In the genomic region with DNA sequence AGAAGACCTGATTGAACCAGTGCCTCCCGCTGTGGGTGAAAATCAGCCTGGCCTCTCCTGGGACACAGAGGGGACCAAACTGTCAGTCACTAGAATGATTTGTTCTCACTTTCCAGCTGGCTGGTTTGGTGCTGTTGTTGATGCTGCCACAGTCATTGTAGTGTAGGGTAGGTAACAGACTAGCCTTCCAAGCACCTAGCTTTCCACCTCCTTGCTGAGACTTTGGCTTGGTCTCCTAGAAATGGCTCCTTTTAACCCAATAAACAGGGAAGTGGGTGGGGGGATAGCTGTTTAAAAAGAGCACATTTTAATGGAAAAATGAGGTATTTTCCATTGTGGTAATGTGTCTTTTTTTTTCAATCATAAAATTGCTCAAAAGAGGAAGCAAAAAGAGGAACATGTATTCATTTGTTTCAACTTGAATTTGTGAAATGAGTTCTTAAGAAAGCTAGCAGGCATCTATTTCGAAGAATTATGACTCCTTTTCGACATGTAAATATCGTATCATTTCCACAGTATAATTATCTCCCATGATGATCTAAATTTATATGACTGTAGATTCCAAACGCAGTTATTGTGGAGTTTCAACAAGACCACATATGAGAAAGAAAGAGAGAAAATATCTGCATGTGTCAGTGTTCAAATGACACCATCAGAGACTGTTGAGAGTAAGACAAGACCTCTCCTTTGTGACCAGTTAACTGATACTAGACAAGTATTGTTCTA, we compare ENCODE assay signal across 8 cellular contexts.
A peak's percentile ranks its signal among the peaks of the same experiment; 100 is the strongest.
DNase-seq lines count a peak whose midpoint lies in the region; ATAC-seq, FAIRE-seq and TF ChIP-seq lines count a peak whose summit lies in the region.
"Had no signal": no experiment of that assay in that cellular context is flagged by ENCODE, and none has a peak within 500 bp of the region (broad histone marks: within the 10 kb centered on the region; RNA-seq: fewer than 3 reads in every experiment).

No MANE protein-coding gene starts in this region.

- 77% methylated on average over 5 of the region's 5 CpGs for WGBS in SK-N-SH (ENCODE audit: low lambda C conversion rate)

- H3K4me2 ChIP-seq in osteoblast (ENCODE audit: insufficient read depth, low read length): no peak overlapping the region
- H3K4me2 ChIP-seq in SK-N-SH: no peak overlapping the region

- H4K20me1 ChIP-seq in osteoblast (ENCODE audit: insufficient read depth, low read length) (no peaks in the 10 kb centered on the region), SK-N-SH (ENCODE audit: insufficient read depth) (no peaks in the 10 kb centered on the region)

- H3K9ac ChIP-seq in SK-N-SH: no peak overlapping the region

- no peaks in the 10 kb centered on the region for H3K9me3 ChIP-seq in osteoblast (ENCODE audit: low read depth, low read length)
- H3K9me3 ChIP-seq in SK-N-SH: no peaks in the 10 kb centered on the region

- H2AFZ ChIP-seq in osteoblast (ENCODE audit: low read length) (no peak overlapping the region), SK-N-SH (ENCODE audit: low read depth) (no peak overlapping the region)

- no peak overlapping the region for H3K4me3 ChIP-seq in osteoblast (ENCODE audit: insufficient read depth, low read length)
- no peak overlapping the region for H3K4me3 ChIP-seq in SK-N-SH (ENCODE audit: low read depth in 2 of 2, low read length in 1 of 2)
- H3K4me3 ChIP-seq: lung had no signal

- POLR2A ChIA-PET in SK-N-SH (lab: Yijun Ruan, JAX): no interaction called here

- H3F3A ChIP-seq in SK-N-SH (replicated peaks; ENCODE audit: insufficient read depth): no peaks in the 10 kb centered on the region

- no peaks in the 10 kb centered on the region for H3K4me1 ChIP-seq in osteoblast (ENCODE audit: insufficient read depth, low read length)
- H3K4me1 ChIP-seq in SK-N-SH (ENCODE audit: control insufficient read depth in 1 of 2, insufficient read depth in 2 of 2, low read depth in 1 of 2, low read length in 1 of 2): no peaks in the 10 kb centered on the region; a peak in 1 of 4 replicates

- CTCF ChIA-PET in SK-N-SH (lab: Yijun Ruan, JAX): interaction anchor here (0.7 kb wide), 1 partner anchor 10 kb away, joined by 3 read pairs; no protein-coding TSS in a partner anchor

- H3K79me2 ChIP-seq in osteoblast (ENCODE audit: insufficient read depth, low read length) (no peaks in the 10 kb centered on the region), SK-N-SH (ENCODE audit: insufficient read depth) (no peaks in the 10 kb centered on the region)

- no peak for TF ChIP-seq EP300 in SK-N-SH (IDR thresholded peaks at IDR 0.05; ENCODE audit: borderline replicate concordance in 1 of 2, low read depth in 1 of 2, low read length in 1 of 2)

- H3K27me3 ChIP-seq in osteoblast (ENCODE audit: insufficient read depth, low read length) (no peaks in the 10 kb centered on the region), SK-N-SH (ENCODE audit: insufficient read depth) (no peaks in the 10 kb centered on the region)

- no peak for TF ChIP-seq RAD21 in SK-N-SH (IDR thresholded peaks at IDR 0.05; ENCODE audit: low read length)

- peak; percentile 85 for ATAC-seq in GM19043 (IDR thresholded peaks at IDR 0.05; ENCODE audit: low read depth, unreplicated experiment)
- ATAC-seq in HG02870 (IDR thresholded peaks at IDR 0.05; ENCODE audit: unreplicated experiment): peak; percentile 76

- TF ChIP-seq CTCF in osteoblast (IDR thresholded peaks at IDR 0.05; ENCODE audit: extremely low read depth, low read depth, low read length) (no peak), SK-N-SH (IDR thresholded peaks at IDR 0.05) (no peak)

- no peaks in the 10 kb centered on the region for H3K9me2 ChIP-seq in SK-N-SH

- FAIRE-seq in frontal cortex (lab: Jason Lieb, UNC): no peak

- H3K27ac ChIP-seq in osteoblast (ENCODE audit: low read depth, low read length) (no peak overlapping the region), SK-N-SH (ENCODE audit: low read depth in 2 of 2, low read length in 1 of 2) (no peak overlapping the region)

- peak; percentile 95 for DNase-seq in NOMO-1 treated with DMSO at 0.1 percent for 48 hours (lab: John Stamatoyannopoulos, UW; ENCODE audit: unreplicated experiment)
- DNase-seq in osteoblast (ENCODE audit: insufficient read length, low spot score, missing footprints): peak; percentile 19
- no peak for DNase-seq in SK-N-SH
- DNase-seq in frontal cortex (ENCODE audit: low spot score in 2 of 2): no peak
- DNase-seq in stimulated activated CD4-positive, alpha-beta T cell treated with anti-CD3 and anti-CD28 coated beads, Interleukin-2, amount 100 ng/mL, for 24 hours: no peak

- H3K36me3 ChIP-seq in osteoblast (ENCODE audit: insufficient read depth, low read length) (no peaks in the 10 kb centered on the region), SK-N-SH (replicated peaks in 1 of 2; ENCODE audit: control insufficient read depth in 1 of 2, insufficient read depth in 2 of 2, low read length in 1 of 2) (no peaks in the 10 kb centered on the region)

TF ChIP-seq in SK-N-SH, 30 proteins besides CTCF, POLR2A, EP300 and RAD21:
- TF ChIP-seq, protein P1, sequence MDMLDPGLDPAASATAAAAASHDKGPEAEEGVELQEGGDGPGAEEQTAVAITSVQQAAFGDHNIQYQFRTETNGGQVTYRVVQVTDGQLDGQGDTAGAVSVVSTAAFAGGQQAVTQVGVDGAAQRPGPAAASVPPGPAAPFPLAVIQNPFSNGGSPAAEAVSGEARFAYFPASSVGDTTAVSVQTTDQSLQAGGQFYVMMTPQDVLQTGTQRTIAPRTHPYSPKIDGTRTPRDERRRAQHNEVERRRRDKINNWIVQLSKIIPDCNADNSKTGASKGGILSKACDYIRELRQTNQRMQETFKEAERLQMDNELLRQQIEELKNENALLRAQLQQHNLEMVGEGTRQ (IDR thresholded peaks at IDR 0.05; ENCODE audit: borderline replicate concordance, low read depth, low read length): no peak
- no peak for TF ChIP-seq CHD2 (IDR thresholded peaks at IDR 0.05; ENCODE audit: low read length, partially characterized antibody)
- no peak for TF ChIP-seq RCOR1 (IDR thresholded peaks at IDR 0.05; ENCODE audit: low read length)
- no peak for TF ChIP-seq EZH2phosphoT487 (IDR thresholded peaks at IDR 0.05; ENCODE audit: borderline replicate concordance, low read depth)
- no peak for TF ChIP-seq REST (IDR thresholded peaks at IDR 0.05; ENCODE audit: low read depth, low read length)
- no peak for TF ChIP-seq NFIC (IDR thresholded peaks at IDR 0.05; ENCODE audit: borderline replicate concordance)
- TF ChIP-seq, protein P2, sequence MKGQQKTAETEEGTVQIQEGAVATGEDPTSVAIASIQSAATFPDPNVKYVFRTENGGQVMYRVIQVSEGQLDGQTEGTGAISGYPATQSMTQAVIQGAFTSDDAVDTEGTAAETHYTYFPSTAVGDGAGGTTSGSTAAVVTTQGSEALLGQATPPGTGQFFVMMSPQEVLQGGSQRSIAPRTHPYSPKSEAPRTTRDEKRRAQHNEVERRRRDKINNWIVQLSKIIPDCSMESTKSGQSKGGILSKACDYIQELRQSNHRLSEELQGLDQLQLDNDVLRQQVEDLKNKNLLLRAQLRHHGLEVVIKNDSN (IDR thresholded peaks at IDR 0.05; ENCODE audit: borderline replicate concordance, low read depth): no peak
- no peak for TF ChIP-seq TCF12 (IDR thresholded peaks at IDR 0.05)
- no peak for TF ChIP-seq FOXJ3 (CRISPR knock-in tag; IDR thresholded peaks at IDR 0.05)
- no peak for TF ChIP-seq MXI1 (IDR thresholded peaks at IDR 0.05; ENCODE audit: low read depth, low read length)
- TF ChIP-seq SIN3A (IDR thresholded peaks at IDR 0.05; ENCODE audit: borderline replicate concordance, low read depth, low read length): no peak

Comparison
In these comparisons a context has a peak if more than half of its experiments do, and no peak if none do; other contexts are left out.
1. DNase-seq: peak in NOMO-1 treated with DMSO at 0.1 percent for 48 hours (single experiment) and osteoblast (single experiment); none in SK-N-SH (single experiment), frontal cortex (0 of 2) and stimulated activated CD4-positive, alpha-beta T cell treated with anti-CD3 and anti-CD28 coated beads, Interleukin-2, amount 100 ng/mL, for 24 hours (0 of 2).